In genomic region chr2:20224716-20225293, GRCh38 we compare ENCODE assay signal across 1 cellular context.
TF ChIP-seq lines count a peak whose summit lies in the region.

TSS of gene SDC1 (minus strand) at chr2:20225130. CDS start at chr2:20224867, 263 bp downstream.

TF ChIP-seq in HepG2, 621 proteins besides CTCF, POLR2A, EP300 and RAD21 (continued from another document and continues in another):
- TF ChIP-seq ZMAT3 (CRISPR knock-in tag; conservative IDR thresholded peaks at IDR 0.05) (peak; percentile 81; the same call in 1 of the 2 replicates), RFXANK (CRISPR knock-in tag; IDR thresholded peaks at IDR 0.05) (0 out of 2 replicates have a peak, but pooled peaks have one; percentile 35), E2F1 (CRISPR knock-in tag; IDR thresholded peaks at IDR 0.05) (no peak), KLF6 (CRISPR knock-in tag; IDR thresholded peaks at IDR 0.05) (peak; percentile 28; the same call in 1 of the 2 replicates), SKIL (CRISPR knock-in tag; IDR thresholded peaks at IDR 0.05; ENCODE audit: borderline replicate concordance) (no peak), RFXAP (CRISPR knock-in tag; IDR thresholded peaks at IDR 0.05; ENCODE audit: borderline replicate concordance) (0 out of 2 replicates have a peak, but pooled peaks have one; percentile 10), WIZ (CRISPR knock-in tag; IDR thresholded peaks at IDR 0.05) (no peak), ZNF512 (CRISPR knock-in tag; IDR thresholded peaks at IDR 0.05) (no peak), ZNF441 (CRISPR knock-in tag; IDR thresholded peaks at IDR 0.05; ENCODE audit: borderline replicate concordance) (no peak; the same call in 1 of the 2 replicates), ZNF274 (CRISPR knock-in tag; IDR thresholded peaks at IDR 0.05) (no peak), MAZ (IDR thresholded peaks at IDR 0.05; ENCODE audit: borderline replicate concordance, low read depth, low read length) (no peak), MAZ (CRISPR knock-in tag; IDR thresholded peaks at IDR 0.05; ENCODE audit: low read depth) (peak; percentile 69), TGIF2 (CRISPR knock-in tag; IDR thresholded peaks at IDR 0.05) (peak; percentile 81), KDM2A (CRISPR knock-in tag; IDR thresholded peaks at IDR 0.05; ENCODE audit: borderline replicate concordance, low read depth) (peak; percentile 9; the same call in 1 of the 2 replicates), ZNF234 (CRISPR knock-in tag; conservative IDR thresholded peaks at IDR 0.05) (no peak), TARDBP (CRISPR knock-in tag; IDR thresholded peaks at IDR 0.05) (no peak; the same call in 1 of the 2 replicates), ZNF703 (CRISPR knock-in tag; IDR thresholded peaks at IDR 0.05; ENCODE audit: borderline replicate concordance) (no peak), THAP8 (CRISPR knock-in tag; IDR thresholded peaks at IDR 0.05; ENCODE audit: borderline replicate concordance) (no peak), ARNTL (CRISPR knock-in tag; IDR thresholded peaks at IDR 0.05) (no peak; the same call in 1 of the 2 replicates), ZNF577 (CRISPR knock-in tag; IDR thresholded peaks at IDR 0.05; ENCODE audit: borderline replicate concordance, low read depth) (no peak), KAT7 (CRISPR knock-in tag; IDR thresholded peaks at IDR 0.05; ENCODE audit: borderline replicate concordance) (peak; percentile 16; the same call in 1 of the 2 replicates), ISX (CRISPR knock-in tag; conservative IDR thresholded peaks at IDR 0.05) (no peak), NFE2L1 (CRISPR knock-in tag; IDR thresholded peaks at IDR 0.05; ENCODE audit: borderline replicate concordance) (no peak), ZNF207 (IDR thresholded peaks at IDR 0.05; ENCODE audit: borderline replicate concordance) (no peak), CHD4 (IDR thresholded peaks at IDR 0.05; ENCODE audit: borderline replicate concordance, low read length) (no peak), HDAC6 (IDR thresholded peaks at IDR 0.05; ENCODE audit: low read depth, low read length) (no peak), SMC3 (IDR thresholded peaks at IDR 0.05; ENCODE audit: low read length) (no peak), RBFOX2 (IDR thresholded peaks at IDR 0.05; ENCODE audit: low read depth, low read length) (peak; percentile 44), ZNF30 (CRISPR knock-in tag; IDR thresholded peaks at IDR 0.05) (no peak), PHF5A (CRISPR knock-in tag; IDR thresholded peaks at IDR 0.05; ENCODE audit: low read depth, unreplicated experiment) (no peak), DR1 (CRISPR knock-in tag; IDR thresholded peaks at IDR 0.05) (no peak; the same call in 1 of the 2 replicates), ATF5 (CRISPR knock-in tag; IDR thresholded peaks at IDR 0.05; ENCODE audit: low read depth) (no peak), JDP2 (CRISPR knock-in tag; IDR thresholded peaks at IDR 0.05; ENCODE audit: borderline replicate concordance) (peak; percentile 17; the same call in 1 of the 2 replicates), ZNF773 (CRISPR knock-in tag; IDR thresholded peaks at IDR 0.05; ENCODE audit: borderline replicate concordance) (no peak), NFIC (IDR thresholded peaks at IDR 0.05; ENCODE audit: low read length) (no peak), HNRNPUL1 (IDR thresholded peaks at IDR 0.05; ENCODE audit: low read depth, low read length) (no peak), ZNF747 (CRISPR knock-in tag; IDR thresholded peaks at IDR 0.05; ENCODE audit: borderline replicate concordance) (0 out of 2 replicates have a peak, but pooled peaks have one; percentile 4), ZNF124 (CRISPR knock-in tag; IDR thresholded peaks at IDR 0.05) (no peak), ZMYM3 (CRISPR knock-in tag; IDR thresholded peaks at IDR 0.05) (no peak), ZFY (CRISPR knock-in tag; IDR thresholded peaks at IDR 0.05) (no peak), NFKB2 (CRISPR knock-in tag; IDR thresholded peaks at IDR 0.05; ENCODE audit: borderline replicate concordance) (no peak; the same call in 1 of the 2 replicates), ZNF883 (CRISPR knock-in tag; IDR thresholded peaks at IDR 0.05; ENCODE audit: not compliant biosample characterization) (peak; percentile 11), RELA (CRISPR knock-in tag; IDR thresholded peaks at IDR 0.05) (no peak), HOXA5 (CRISPR knock-in tag; IDR thresholded peaks at IDR 0.05) (no peak), E2F5 (CRISPR knock-in tag; conservative IDR thresholded peaks at IDR 0.05) (no peak), ZNF543 (CRISPR knock-in tag; IDR thresholded peaks at IDR 0.05) (no peak), MTF1 (CRISPR knock-in tag; IDR thresholded peaks at IDR 0.05) (no peak), HCFC1 (IDR thresholded peaks at IDR 0.05; ENCODE audit: low read depth, low read length) (no peak), ARNT (IDR thresholded peaks at IDR 0.05) (no peak), RNF219 (CRISPR knock-in tag; IDR thresholded peaks at IDR 0.05) (no peak; the same call in 1 of the 2 replicates), CSRNP1 (CRISPR knock-in tag; IDR thresholded peaks at IDR 0.05) (no peak), MXD4 (CRISPR knock-in tag; IDR thresholded peaks at IDR 0.05) (no peak; the same call in 1 of the 2 replicates), ZNF160 (CRISPR knock-in tag; IDR thresholded peaks at IDR 0.05) (peak; percentile 1; the same call in 1 of the 2 replicates), IKZF4 (CRISPR knock-in tag; IDR thresholded peaks at IDR 0.05; ENCODE audit: borderline replicate concordance, low read depth, not compliant biosample characterization) (no peak), ARID4A (CRISPR knock-in tag; IDR thresholded peaks at IDR 0.05; ENCODE audit: borderline replicate concordance) (peak; percentile 56; the same call in 1 of the 2 replicates), CHD2 (IDR thresholded peaks at IDR 0.05; ENCODE audit: low read depth, low read length) (no peak), ZNF205 (CRISPR knock-in tag; IDR thresholded peaks at IDR 0.05) (no peak), KLF12 (CRISPR knock-in tag; IDR thresholded peaks at IDR 0.05; ENCODE audit: borderline replicate concordance) (no peak), KLF16 (CRISPR knock-in tag; IDR thresholded peaks at IDR 0.05) (no peak; a peak in 1 of 4 replicates), TRIM24 (CRISPR knock-in tag; IDR thresholded peaks at IDR 0.05) (no peak), ATF7 (IDR thresholded peaks at IDR 0.05) (no peak), ATF7 (CRISPR knock-in tag; IDR thresholded peaks at IDR 0.05) (no peak)
